ENCODE assay signal across 21 cellular contexts in the genomic region with DNA sequence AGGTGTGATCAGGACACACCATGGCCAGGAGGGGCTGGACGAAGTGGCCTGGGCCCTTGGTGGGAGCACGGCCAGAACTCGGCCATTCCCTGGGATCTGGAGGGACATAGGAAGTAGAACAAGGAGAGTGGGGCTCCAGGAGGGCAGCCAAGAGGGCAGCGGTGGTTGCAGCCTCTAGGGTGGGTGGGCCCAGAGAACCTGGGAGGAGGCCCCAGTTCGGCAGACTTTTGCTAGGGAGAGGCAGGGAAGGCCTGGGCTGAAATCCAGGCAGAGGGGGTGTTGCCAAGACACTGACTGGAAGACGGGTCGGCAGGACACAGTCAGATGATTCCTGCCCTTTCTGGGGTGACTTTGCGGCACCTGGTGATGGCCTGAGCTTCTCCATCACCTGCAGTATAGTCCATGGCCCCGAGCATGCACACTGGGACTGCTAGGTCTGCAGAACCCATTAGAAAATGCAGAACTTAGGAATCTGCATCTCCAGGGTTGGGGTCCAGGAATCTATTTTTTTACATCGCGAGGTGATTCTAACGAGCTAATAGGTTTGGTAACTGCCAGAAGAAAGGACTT.
DNase-seq lines count a peak whose midpoint lies in the region; ATAC-seq, FAIRE-seq and TF ChIP-seq lines count a peak whose summit lies in the region.
"Had no signal": no experiment of that assay in that cellular context is flagged by ENCODE, and none has a peak within 500 bp of the region (broad histone marks: within the 10 kb centered on the region; RNA-seq: fewer than 3 reads in every experiment).

No MANE protein-coding gene starts in this region.

- H3K4me1 ChIP-seq in GM23248 (ENCODE audit: insufficient read depth), result 0 out of 2 replicates have a peak, but pooled peaks cover 9% of the 10 kb centered on the region
- H3K4me1 ChIP-seq in kidney (ENCODE audit: control insufficient read depth in 1 of 2, insufficient read depth in 1 of 2, low read depth in 1 of 2, low read length in 2 of 2), result peaks cover 0 to 24% of the 10 kb centered on the region in 2 donors
- H3K4me1 ChIP-seq: right lobe of liver had no signal

- no peak overlapping the region for H3K27ac ChIP-seq in GM23248
- no peak overlapping the region for H3K27ac ChIP-seq in kidney (ENCODE audit: low read depth in 2 of 2, low read length in 2 of 2)
- H3K27ac ChIP-seq: right lobe of liver had no signal

- no peak overlapping the region for H3K4me3 Mint-ChIP-seq in immature natural killer cell
- H3K4me3 Mint-ChIP-seq: activated T-helper 1 cell treated with anti-CD3 and anti-CD28 coated beads, Interleukin-12 subunit alpha, Interleukin-12 subunit beta, Interleukin-2, Interleukin-4 antibody, amounts not matched to agents 30 ng/mL and 10 ng/mL and 1 ng/mL, durations not matched to agents 14 hours and 24 hours and 36 hours; CD4-positive, alpha-beta T cell; WTC11 had no signal

- no peaks in the 10 kb centered on the region for H4K20me1 ChIP-seq in GM23248 (ENCODE audit: insufficient read depth)

- ATAC-seq in sciatic nerve, result peak; percentile 35
- ATAC-seq: activated naive CD4-positive, alpha-beta T cell treated with anti-CD3 and anti-CD28 coated beads, Interleukin-2, amount 50 U/mL, for 72 hours; HCT116; K562; WTC11 had no signal

- H3K9me2 ChIP-seq in GM23248 (ENCODE audit: insufficient read depth), result no peaks in the 10 kb centered on the region

- H3K27me3 ChIP-seq in GM23248 (replicated peaks; ENCODE audit: insufficient read depth), result peaks cover 20% of the 10 kb centered on the region
- H3K27me3 ChIP-seq: right lobe of liver had no signal

- in situ Hi-C loops in GM23248 (cut with MboI), result no loop called here

- peaks cover 4 to 5% (median 4%) of the 10 kb centered on the region in 3 donors for H3K27me3 Mint-ChIP-seq in immature natural killer cell (ENCODE audit: low read depth in 3 of 3)

- no peaks in the 10 kb centered on the region for H3K36me3 ChIP-seq in GM23248 (ENCODE audit: low read depth)
- no peaks in the 10 kb centered on the region for H3K36me3 ChIP-seq in kidney (ENCODE audit: control insufficient read depth in 1 of 2, insufficient read depth in 2 of 2, low read length in 2 of 2)
- H3K36me3 ChIP-seq: right lobe of liver had no signal

- no peak overlapping the region for H3K4me2 ChIP-seq in GM23248 (ENCODE audit: unreplicated experiment)

- WGBS in GM23248 (ENCODE audit: low coverage in 1 of 2, low lambda C conversion rate in 2 of 2, missing lambda C conversion rate in 2 of 2), 2 experiments, result 55% methylated on average over 12 of the region's 12 CpGs

- peak overlapping the region; percentile 78; the same call in 1 of the 2 replicates for H2AFZ ChIP-seq in GM23248

- 0 out of 2 replicates have a peak, but pooled peaks cover 8% of the 10 kb centered on the region for H3F3A ChIP-seq in GM23248 (ENCODE audit: insufficient read depth)

- no peaks in the 10 kb centered on the region for H3K79me2 ChIP-seq in GM23248 (ENCODE audit: insufficient read depth)

- H3K27ac Mint-ChIP-seq in immature natural killer cell, result no peak overlapping the region
- H3K27ac Mint-ChIP-seq: activated T-helper 1 cell treated with anti-CD3 and anti-CD28 coated beads, Interleukin-12 subunit alpha, Interleukin-12 subunit beta, Interleukin-2, Interleukin-4 antibody, amounts not matched to agents 30 ng/mL and 10 ng/mL and 1 ng/mL, durations not matched to agents 14 hours and 24 hours and 36 hours; CD4-positive, alpha-beta T cell; WTC11 had no signal

- no peaks in the 10 kb centered on the region for H3K9me3 ChIP-seq in GM23248 (ENCODE audit: low read depth)
- H3K9me3 ChIP-seq in kidney (ENCODE audit: control insufficient read depth in 1 of 2, low read length in 2 of 2), result no peaks in the 10 kb centered on the region
- H3K9me3 ChIP-seq: right lobe of liver had no signal

- TF ChIP-seq CTCF in kidney (IDR thresholded peaks at IDR 0.05; ENCODE audit: borderline replicate concordance, extremely low read depth, insufficient read depth), result no peak

- no peaks in the 10 kb centered on the region for H3K4me1 Mint-ChIP-seq in immature natural killer cell
- H3K4me1 Mint-ChIP-seq: WTC11 had no signal

- DNase-seq in Ammon's horn (ENCODE audit: low spot score), result peak; percentile 0
- DNase-seq in GM23248, result no peak
- peak; percentile 70 for DNase-seq in kidney
- DNase-seq in sciatic nerve (ENCODE audit: low spot score), result peak; percentile 54
- no peak for DNase-seq in AG20443 (ENCODE audit: low spot score)
- no peak for DNase-seq in immature natural killer cell
- DNase-seq in SKM-1 (lab: John Stamatoyannopoulos, UW; ENCODE audit: unreplicated experiment), result no peak
- DNase-seq: mammary epithelial cell, NCI-H1694 treated with DMSO at 0.1 percent for 48 hours, NCI-H526, T-helper 9 cell had no signal

- H3K9ac ChIP-seq in GM23248 (no peak overlapping the region), kidney (ENCODE audit: low read length in 2 of 2) (no peak overlapping the region)

- FAIRE-seq in kidney (lab: Jason Lieb, UNC), result no peak
- FAIRE-seq: astrocyte, G401.6, GM18507, K562 had no signal

- H3K4me3 ChIP-seq in GM23248 (no peak overlapping the region), kidney (ENCODE audit: low read length in 2 of 2) (no peak overlapping the region)
- H3K4me3 ChIP-seq: K562, right lobe of liver had no signal

- no peaks in the 10 kb centered on the region for H3K36me3 Mint-ChIP-seq in immature natural killer cell
- H3K36me3 Mint-ChIP-seq: activated naive CD4-positive, alpha-beta T cell treated with anti-CD3 and anti-CD28 coated beads, Interleukin-2, amount 50 U/mL, for 72 hours; WTC11 had no signal

- intact Hi-C loops in kidney (cut with DNase I), result no loop called here
- intact Hi-C loops in sciatic nerve (cut with DNase I), result no loop called here

- H3K9me3 Mint-ChIP-seq in immature natural killer cell, result no peaks in the 10 kb centered on the region
- H3K9me3 Mint-ChIP-seq: activated naive CD4-positive, alpha-beta T cell treated with anti-CD3 and anti-CD28 coated beads, Interleukin-2, amount 50 U/mL, for 72 hours; activated T-helper 1 cell treated with anti-CD3 and anti-CD28 coated beads, Interleukin-12 subunit alpha, Interleukin-12 subunit beta, Interleukin-2, Interleukin-4 antibody, amounts not matched to agents 30 ng/mL and 10 ng/mL and 1 ng/mL, durations not matched to agents 14 hours and 24 hours and 36 hours; CD4-positive, alpha-beta T cell had no signal

Comparison
In these comparisons a context has a peak if more than half of its experiments do, and no peak if none do; other contexts are left out.
1. DNase-seq: peak in Ammon's horn (single experiment), kidney (single experiment) and sciatic nerve (single experiment); none in GM23248 (single experiment), AG20443 (single experiment), immature natural killer cell (0 of 3) and SKM-1 (single experiment).